ENCODE assay signal across 17 cellular contexts in genomic region chrX:51931761-51932160, GRCh38.
"Had no signal": no experiment of that assay in that cellular context is flagged by ENCODE, and none has a peak within 500 bp of the region (broad histone marks: within the 10 kb centered on the region; RNA-seq: fewer than 3 reads in every experiment).

No MANE protein-coding gene starts in this region.

- H3K4me3 ChIP-seq: body of pancreas, prostate gland, right lobe of liver, suprapubic skin, upper lobe of right lung had no signal

- H3K27me3 ChIP-seq: body of pancreas, right lobe of liver, suprapubic skin, upper lobe of right lung had no signal

- H3K4me1 ChIP-seq: body of pancreas, prostate gland, right lobe of liver, suprapubic skin, upper lobe of right lung had no signal

- H3K36me3 ChIP-seq: prostate gland, right lobe of liver, suprapubic skin, upper lobe of right lung had no signal

- ATAC-seq: activated naive CD4-positive, alpha-beta T cell treated with anti-CD3 and anti-CD28 coated beads, Interleukin-2, amount 50 U/mL, for 72 hours; body of pancreas; right lobe of liver; stimulated activated naive CD8-positive, alpha-beta T cell treated with anti-CD3 and anti-CD28 coated beads, Interleukin-15, Interleukin-2, amounts not matched to agents 100 U/mL and 50 U/mL, for 24 hours; T-cell; upper lobe of right lung had no signal

- H3K27ac ChIP-seq: body of pancreas, prostate gland, right lobe of liver, suprapubic skin, upper lobe of right lung had no signal

- DNase-seq: activated CD4-positive, alpha-beta memory T cell treated with anti-CD3 and anti-CD28 coated beads, Interleukin-2, amount 10 ng/mL, durations not matched to agents 7 days and 5 days; activated CD4-positive, alpha-beta T cell treated with anti-CD3 and anti-CD28 coated beads for 4 hours; activated T-cell treated with anti-CD3 and anti-CD28 coated beads, Interleukin-2, amount 50 U/mL, for 24 hours; amniotic stem cell; caudate nucleus; foreskin melanocyte; nephron progenitor cell; occipital lobe; right lobe of liver; stimulated activated naive CD8-positive, alpha-beta T cell treated with anti-CD3 and anti-CD28 coated beads, Interleukin-15, Interleukin-2, amounts not matched to agents 100 U/mL and 50 U/mL, for 24 hours; T-cell; T-helper 9 cell; upper lobe of right lung had no signal

- H3K9me3 ChIP-seq: body of pancreas, prostate gland, right lobe of liver, suprapubic skin, upper lobe of right lung had no signal
